8 cellular contexts compared by ENCODE assay signal in the genomic region with DNA sequence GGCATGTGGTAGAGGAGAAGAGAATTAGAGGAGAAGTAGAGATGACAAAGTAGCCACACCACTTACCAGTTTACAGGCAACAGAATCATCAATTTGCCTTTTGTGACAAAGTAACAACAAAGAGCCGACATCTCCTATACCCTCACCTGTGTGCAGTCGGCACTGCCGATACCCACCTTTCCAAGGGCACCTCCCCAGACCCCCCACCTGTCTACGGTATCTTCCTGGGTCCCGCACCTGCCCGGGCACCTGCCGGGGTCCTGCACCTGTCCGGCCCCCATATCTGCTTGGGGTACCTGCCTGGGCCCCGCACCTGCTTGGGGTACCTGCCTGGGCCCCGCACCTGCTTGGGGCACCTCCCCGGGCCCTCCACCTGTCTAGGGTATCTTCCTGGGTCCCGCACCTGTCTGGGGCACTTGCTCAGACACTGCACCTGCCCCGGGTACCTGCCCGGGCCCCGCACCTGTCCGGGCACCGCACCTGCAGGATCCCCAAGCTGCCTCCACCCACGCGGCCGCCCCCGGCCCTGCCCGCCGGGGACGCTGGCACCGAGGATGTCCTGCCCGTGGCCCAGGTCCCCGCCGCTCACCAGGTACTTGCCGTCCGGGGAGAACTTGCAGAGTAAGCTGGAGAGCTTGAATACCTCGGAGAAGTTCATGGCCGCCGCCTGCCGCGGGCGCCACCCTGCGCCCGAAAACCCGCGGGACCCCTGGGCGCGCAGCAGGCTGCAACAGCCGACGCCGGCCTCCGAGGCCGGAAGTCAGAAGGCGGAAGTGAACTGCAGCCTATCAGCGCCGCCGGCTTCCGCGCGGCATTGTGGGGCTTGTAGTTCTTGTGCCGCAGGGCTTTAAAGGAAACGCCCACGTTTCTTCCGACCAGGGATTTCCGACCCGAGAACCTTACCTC.
A peak's percentile ranks its signal among the peaks of the same experiment; 100 is the strongest.
DNase-seq lines count a peak whose midpoint lies in the region; ATAC-seq and TF ChIP-seq lines count a peak whose summit lies in the region.

A gene with protein sequence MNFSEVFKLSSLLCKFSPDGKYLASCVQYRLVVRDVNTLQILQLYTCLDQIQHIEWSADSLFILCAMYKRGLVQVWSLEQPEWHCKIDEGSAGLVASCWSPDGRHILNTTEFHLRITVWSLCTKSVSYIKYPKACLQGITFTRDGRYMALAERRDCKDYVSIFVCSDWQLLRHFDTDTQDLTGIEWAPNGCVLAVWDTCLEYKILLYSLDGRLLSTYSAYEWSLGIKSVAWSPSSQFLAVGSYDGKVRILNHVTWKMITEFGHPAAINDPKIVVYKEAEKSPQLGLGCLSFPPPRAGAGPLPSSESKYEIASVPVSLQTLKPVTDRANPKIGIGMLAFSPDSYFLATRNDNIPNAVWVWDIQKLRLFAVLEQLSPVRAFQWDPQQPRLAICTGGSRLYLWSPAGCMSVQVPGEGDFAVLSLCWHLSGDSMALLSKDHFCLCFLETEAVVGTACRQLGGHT (minus strand): TSS at position 762 of the 906 bp plus-strand sequence. CDS start 104 bp downstream, at position 658.

- H3K36me3 ChIP-seq in KOPT-K1 (ENCODE audit: insufficient read depth, low read length), result peaks cover 23% of the 10 kb centered on the region

- H3K9me3 Mint-ChIP-seq in nephron progenitor cell, result no peaks in the 10 kb centered on the region
- no peaks in the 10 kb centered on the region for H3K9me3 Mint-ChIP-seq in stimulated activated naive CD8-positive, alpha-beta T cell treated with anti-CD3 and anti-CD28 coated beads, Interleukin-15, Interleukin-2, amounts not matched to agents 100 ng/mL and 50 ng/mL, for 24 hours

- peaks cover 17% of the 10 kb centered on the region for H3K4me1 Mint-ChIP-seq in nephron progenitor cell
- peaks cover 24% of the 10 kb centered on the region for H3K4me1 Mint-ChIP-seq in stimulated activated naive CD8-positive, alpha-beta T cell treated with anti-CD3 and anti-CD28 coated beads, Interleukin-15, Interleukin-2, amounts not matched to agents 100 ng/mL and 50 ng/mL, for 24 hours (ENCODE audit: low read depth)

- peak within 1 kb of the TSS; percentile 81 for H3K4me3 Mint-ChIP-seq in nephron progenitor cell
- H3K4me3 Mint-ChIP-seq in stimulated activated naive CD8-positive, alpha-beta T cell treated with anti-CD3 and anti-CD28 coated beads, Interleukin-15, Interleukin-2, amounts not matched to agents 100 ng/mL and 50 ng/mL, for 24 hours, result peak within 1 kb of the TSS; percentile 84

- peaks cover 10% of the 10 kb centered on the region for H3K36me3 Mint-ChIP-seq in nephron progenitor cell (ENCODE audit: low read depth)
- peaks cover 18% of the 10 kb centered on the region for H3K36me3 Mint-ChIP-seq in stimulated activated naive CD8-positive, alpha-beta T cell treated with anti-CD3 and anti-CD28 coated beads, Interleukin-15, Interleukin-2, amounts not matched to agents 100 ng/mL and 50 ng/mL, for 24 hours (ENCODE audit: low read depth)

- no peak within 1 kb of the TSS for H3K27ac Mint-ChIP-seq in nephron progenitor cell
- H3K27ac Mint-ChIP-seq in stimulated activated naive CD8-positive, alpha-beta T cell treated with anti-CD3 and anti-CD28 coated beads, Interleukin-15, Interleukin-2, amounts not matched to agents 100 ng/mL and 50 ng/mL, for 24 hours, result peak within 1 kb of the TSS; percentile 40

- DNase-seq in EL, result peak; percentile 91
- DNase-seq in activated T-helper 9 cell treated with anti-CD3 and anti-CD28 coated beads, Interleukin-2, amount 50 U/mL, for 16 hours (ENCODE audit: low read depth), result peak; percentile 87
- peak; percentile 79 for DNase-seq in fibroblast of the conjunctiva (ENCODE audit: low read depth)
- DNase-seq in nephron progenitor cell, result peak; percentile 88

- H3K27me3 Mint-ChIP-seq in nephron progenitor cell (ENCODE audit: low read depth, poor library complexity), result peaks cover 48% of the 10 kb centered on the region
- peaks cover 22% of the 10 kb centered on the region for H3K27me3 Mint-ChIP-seq in stimulated activated naive CD8-positive, alpha-beta T cell treated with anti-CD3 and anti-CD28 coated beads, Interleukin-15, Interleukin-2, amounts not matched to agents 100 ng/mL and 50 ng/mL, for 24 hours

- peak; percentile 89 for ATAC-seq in GM21786 (IDR thresholded peaks at IDR 0.05; ENCODE audit: unreplicated experiment)

- no peak for TF ChIP-seq CTCF in nephron progenitor cell (IDR thresholded peaks at IDR 0.05)

- peak; percentile 79 for TF ChIP-seq POLR2A in Raji (IDR thresholded peaks at IDR 0.05; ENCODE audit: insufficient read depth, low read depth, low read length)

- peak within 1 kb of the TSS; percentile 52 for H3K27ac ChIP-seq in KOPT-K1 (ENCODE audit: low read depth, low read length, poor library complexity, severe bottlenecking)

- no peaks in the 10 kb centered on the region for H3K9me3 ChIP-seq in KOPT-K1 (ENCODE audit: insufficient read depth, low read length, poor library complexity, severe bottlenecking)

Comparison
In these comparisons a context has a peak if more than half of its experiments do, and no peak if none do; other contexts are left out.
1. Peak in every context shown above with its lines: DNase-seq, ATAC-seq and H3K27ac ChIP-seq.